ENCODE assay signal across 21 cellular contexts in the genomic region with DNA sequence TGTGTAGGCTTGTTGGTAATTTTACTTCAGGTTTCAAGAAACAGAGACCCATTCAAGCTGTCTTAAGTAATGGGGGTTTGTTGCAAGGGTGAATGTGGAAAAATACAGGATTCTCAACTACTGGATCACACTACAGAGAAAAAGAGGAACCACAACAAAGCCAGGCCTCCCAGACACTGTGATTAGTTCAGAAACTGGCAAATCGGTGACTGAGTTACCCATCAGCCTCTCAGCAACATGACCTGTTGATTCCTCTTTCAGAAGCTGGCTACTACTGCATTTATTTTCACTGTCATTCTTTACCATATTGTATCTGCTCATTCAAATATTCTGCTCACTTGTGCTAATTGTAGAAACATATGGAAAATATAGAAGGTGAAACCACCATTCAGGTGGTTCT. TPM values are rescaled to one million over a fixed set of nuclear protein-coding genes. Genes with fewer than 3 reads are reported as not detected.
A peak's percentile ranks its signal among the peaks of the same experiment; 100 is the strongest.
DNase-seq lines count a peak whose midpoint lies in the region; ATAC-seq, FAIRE-seq and TF ChIP-seq lines count a peak whose summit lies in the region.
"Had no signal": no experiment of that assay in that cellular context is flagged by ENCODE, and none has a peak within 500 bp of the region (broad histone marks: within the 10 kb centered on the region; RNA-seq: fewer than 3 reads in every experiment).

No MANE protein-coding gene starts in this region.

- no peaks in the 10 kb centered on the region for H3K27me3 ChIP-seq in GM12878 (replicated peaks in 1 of 2; ENCODE audit: control insufficient read depth in 2 of 2, insufficient read depth in 2 of 2, low read length in 1 of 2)
- H3K27me3 ChIP-seq: body of pancreas, SJSA1 had no signal

- no peaks in the 10 kb centered on the region for H3K4me1 Mint-ChIP-seq in activated CD8-positive, alpha-beta T cell treated with anti-CD3 and anti-CD28 coated beads, Interleukin-2, amount 10 ng/mL, durations not matched to agents 7 days and 5 days (ENCODE audit: low read depth)
- H3K4me1 Mint-ChIP-seq: activated CD4-positive, alpha-beta T cell treated with anti-CD3 and anti-CD28 coated beads, Interleukin-2, amount 10 ng/mL, durations not matched to agents 7 days and 5 days; CD4-positive, CD25-positive, alpha-beta regulatory T cell; stimulated activated naive CD8-positive, alpha-beta T cell treated with anti-CD3 and anti-CD28 coated beads, Interleukin-15, amount 100 ng/mL, for 72 hours had no signal

- no peak overlapping the region for H3K4me3 Mint-ChIP-seq in activated CD8-positive, alpha-beta T cell treated with anti-CD3 and anti-CD28 coated beads, Interleukin-2, amount 10 ng/mL, durations not matched to agents 7 days and 5 days
- H3K4me3 Mint-ChIP-seq: activated CD4-positive, alpha-beta T cell treated with anti-CD3 and anti-CD28 coated beads, Interleukin-2, amount 10 ng/mL, durations not matched to agents 7 days and 5 days; activated naive CD8-positive, alpha-beta T cell; activated T-cell treated with anti-CD3 and anti-CD28 coated beads, Interleukin-2, amount 50 U/mL, for 4 hours; CD4-positive, CD25-positive, alpha-beta regulatory T cell; stimulated activated naive CD8-positive, alpha-beta T cell treated with anti-CD3 and anti-CD28 coated beads, Interleukin-15, amount 100 ng/mL, for 72 hours had no signal

- BruUV-seq in GM12878 (replicated peaks; lab: Mats Ljungman, UMichigan) = no TSS peak

- H3K27me3 Mint-ChIP-seq in activated CD8-positive, alpha-beta T cell treated with anti-CD3 and anti-CD28 coated beads, Interleukin-2, amount 10 ng/mL, durations not matched to agents 7 days and 5 days (ENCODE audit: low read depth) = peaks cover 3% of the 10 kb centered on the region
- H3K27me3 Mint-ChIP-seq: stimulated activated naive CD8-positive, alpha-beta T cell treated with anti-CD3 and anti-CD28 coated beads, Interleukin-15, amount 100 ng/mL, for 72 hours had no signal

- POLR2A ChIA-PET in HEK293 (lab: Yijun Ruan, JAX) = no interaction called here
- POLR2A ChIA-PET in GM12878 (lab: Charles Lee) = no interaction called here
- POLR2A ChIA-PET in activated CD8-positive, alpha-beta T cell treated with anti-CD3 and anti-CD28 coated beads, Interleukin-2, amount 10 ng/mL, durations not matched to agents 7 days and 5 days (lab: Charles Lee) = no interaction called here

- no peak for TF ChIP-seq RAD21 in GM12878 (IDR thresholded peaks at IDR 0.05; ENCODE audit: insufficient read depth, low read depth, low read length)

- intact Hi-C loops in GM12878 (cut with micrococcal nuclease; ENCODE audit: unreplicated experiment) = no loop called here

- no peak overlapping the region for H3K27ac ChIP-seq in HEK293 (ENCODE audit: extremely low read depth, low read depth, low read length)
- no peak overlapping the region for H3K27ac ChIP-seq in GM12878 (ENCODE audit: control insufficient read depth, insufficient read depth)
- H3K27ac ChIP-seq: body of pancreas, SJSA1 had no signal

- RAD21 ChIA-PET in GM12878 (lab: Charles Lee; ENCODE audit: unreplicated experiment) = interaction anchor here (1.4 kb wide), 1 partner anchor 46 kb away, joined by 4 read pairs; no protein-coding TSS in a partner anchor

- FAIRE-seq in GM12878 (lab: Jason Lieb, UNC) = no peak

- no peaks in the 10 kb centered on the region for H4K20me1 ChIP-seq in GM12878 (ENCODE audit: control insufficient read depth, insufficient read depth)

- no peaks in the 10 kb centered on the region for H3K79me2 ChIP-seq in GM12878 (ENCODE audit: control insufficient read depth, insufficient read depth, low read length)

- H3K36me3 ChIP-seq in HEK293 (ENCODE audit: control insufficient read depth in 2 of 2, insufficient read depth in 1 of 2, low read length in 2 of 2) (no peaks in the 10 kb centered on the region), GM12878 (ENCODE audit: control insufficient read depth in 2 of 2, insufficient read depth in 2 of 2, low read length in 1 of 2) (no peaks in the 10 kb centered on the region)
- H3K36me3 ChIP-seq: SJSA1 had no signal

- DNase-seq in AML-193 (lab: John Stamatoyannopoulos, UW) = peak; percentile 16 to 27
- peak; percentile 70 for DNase-seq in NOMO-1 treated with DMSO at 0.1 percent for 48 hours (lab: John Stamatoyannopoulos, UW; ENCODE audit: unreplicated experiment)
- DNase-seq in GM12878 (ENCODE audit: low read depth, low spot score) = no peak
- no peak for DNase-seq in NCI-H146 treated with DMSO at 0.1 percent for 48 hours (lab: John Stamatoyannopoulos, UW; ENCODE audit: unreplicated experiment)
- DNase-seq in DMS 273 (lab: John Stamatoyannopoulos, UW; ENCODE audit: unreplicated experiment) = no peak
- no peak for DNase-seq in left lobe of liver (ENCODE audit: low spot score)
- no peak for DNase-seq in activated CD8-positive, alpha-beta T cell treated with anti-CD3 and anti-CD28 coated beads, Interleukin-2, amount 10 ng/mL, durations not matched to agents 7 days and 5 days
- DNase-seq: 8988T; activated CD4-positive, alpha-beta T cell treated with anti-CD3 and anti-CD28 coated beads, Interleukin-2, amount 10 ng/mL, durations not matched to agents 7 days and 5 days; activated T-cell treated with anti-CD3 and anti-CD28 coated beads, Interleukin-2, amount 50 U/mL, for 4 hours; CD4-positive, CD25-positive, alpha-beta regulatory T cell; DMS79; GOT3; IMR-90; NCI-H1417; stimulated activated naive CD8-positive, alpha-beta T cell treated with anti-CD3 and anti-CD28 coated beads, Interleukin-15, amount 100 ng/mL, for 72 hours; T1000 had no signal

- in situ Hi-C loops in GM12878 (cut with MboI) = no loop called here

- H3K27ac Mint-ChIP-seq in activated CD8-positive, alpha-beta T cell treated with anti-CD3 and anti-CD28 coated beads, Interleukin-2, amount 10 ng/mL, durations not matched to agents 7 days and 5 days = no peak overlapping the region
- H3K27ac Mint-ChIP-seq: activated CD4-positive, alpha-beta T cell treated with anti-CD3 and anti-CD28 coated beads, Interleukin-2, amount 10 ng/mL, durations not matched to agents 7 days and 5 days; activated naive CD8-positive, alpha-beta T cell; CD4-positive, CD25-positive, alpha-beta regulatory T cell had no signal

- no peak overlapping the region for H2AFZ ChIP-seq in GM12878 (ENCODE audit: control insufficient read depth, low read depth, low read length)

- H3K4me1 ChIP-seq in HEK293 (ENCODE audit: control insufficient read depth, insufficient read depth, low read length) = no peaks in the 10 kb centered on the region
- no peaks in the 10 kb centered on the region for H3K4me1 ChIP-seq in GM12878 (ENCODE audit: control insufficient read depth, insufficient read depth, low read length)
- H3K4me1 ChIP-seq: body of pancreas had no signal

- SMC1A ChIA-PET in GM12878 (lab: Charles Lee; ENCODE audit: uncharacterized antibody, unreplicated experiment) = interaction anchor here (1.2 to 2.4 kb wide), 2 partner anchors 9 to 102 kb away, joined by 5 to 10 read pairs; no protein-coding TSS in a partner anchor

- H3K9ac ChIP-seq in GM12878 (ENCODE audit: control insufficient read depth, insufficient read depth, low read length) = no peak overlapping the region

- CTCF ChIA-PET in HEK293 (lab: Yijun Ruan, JAX) (interaction anchor here (0.8 to 1.6 kb wide), 2 partner anchors 10 to 103 kb away, joined by 3 to 6 read pairs; no protein-coding TSS in a partner anchor), GM12878 (lab: Yijun Ruan, JAX) (interaction anchor here (1.0 to 3.9 kb wide), 4 partner anchors 10 to 102 kb away, joined by 3 to 16 read pairs (median 5); no protein-coding TSS in a partner anchor)
- CTCF ChIA-PET in activated CD8-positive, alpha-beta T cell treated with anti-CD3 and anti-CD28 coated beads, Interleukin-2, amount 10 ng/mL, durations not matched to agents 7 days and 5 days (lab: Charles Lee) = no interaction called here

- no peak for TF ChIP-seq POLR2A in GM12878 (IDR thresholded peaks at IDR 0.05; ENCODE audit: low read depth, low read length)

- H3K36me3 Mint-ChIP-seq in activated CD8-positive, alpha-beta T cell treated with anti-CD3 and anti-CD28 coated beads, Interleukin-2, amount 10 ng/mL, durations not matched to agents 7 days and 5 days (ENCODE audit: low read depth) = no peaks in the 10 kb centered on the region
- H3K36me3 Mint-ChIP-seq: CD4-positive, CD25-positive, alpha-beta regulatory T cell had no signal

- H3K4me3 ChIP-seq in HEK293 (ENCODE audit: low read depth, low read length) (no peak overlapping the region), GM12878 (no peak overlapping the region)
- H3K4me3 ChIP-seq: body of pancreas, SJSA1 had no signal

- no peak for TF ChIP-seq EP300 in GM12878 (IDR thresholded peaks at IDR 0.05; ENCODE audit: borderline replicate concordance in 1 of 2, control insufficient read depth in 1 of 2, low read depth in 2 of 2, low read length in 2 of 2)

- 0% methylated on average over 1 of the region's 1 CpG for WGBS in GM12878 (ENCODE audit: insufficient coverage, insufficient replicate concordance, low lambda C conversion rate, missing lambda C conversion rate)

- no peaks in the 10 kb centered on the region for H3K9me3 Mint-ChIP-seq in activated CD8-positive, alpha-beta T cell treated with anti-CD3 and anti-CD28 coated beads, Interleukin-2, amount 10 ng/mL, durations not matched to agents 7 days and 5 days (ENCODE audit: insufficient read depth)
- H3K9me3 Mint-ChIP-seq: activated CD4-positive, alpha-beta T cell treated with anti-CD3 and anti-CD28 coated beads, Interleukin-2, amount 10 ng/mL, durations not matched to agents 7 days and 5 days; activated T-cell treated with anti-CD3 and anti-CD28 coated beads, Interleukin-2, amount 50 U/mL, for 4 hours; stimulated activated naive CD8-positive, alpha-beta T cell treated with anti-CD3 and anti-CD28 coated beads, Interleukin-15, amount 100 ng/mL, for 72 hours had no signal

- H3K4me2 ChIP-seq in GM12878 (ENCODE audit: control insufficient read depth, insufficient read depth) = no peak overlapping the region

- TF ChIP-seq CTCF in HEK293 (tag by site-specific recombination; IDR thresholded peaks at IDR 0.05) (no peak), GM12878 (IDR thresholded peaks at IDR 0.05 in 2 of 3, conservative IDR thresholded peaks at IDR 0.05 in 1 of 3; ENCODE audit: control insufficient read depth in 2 of 3, extremely low read depth in 1 of 3, insufficient read depth in 1 of 3, low read depth in 3 of 3, low read length in 3 of 3) (no peak)

- H3K9me3 ChIP-seq in HEK293 (ENCODE audit: control insufficient read depth, insufficient read depth, low read depth, low read length) (no peaks in the 10 kb centered on the region), GM12878 (replicated peaks; ENCODE audit: control insufficient read depth, insufficient read depth, low read length) (no peaks in the 10 kb centered on the region)
- H3K9me3 ChIP-seq: body of pancreas, SJSA1 had no signal

- ATAC-seq in GM12878 (peak; percentile 89), left lobe of liver (no peak)
- ATAC-seq in activated CD8-positive, alpha-beta T cell treated with anti-CD3 and anti-CD28 coated beads, Interleukin-2, amount 10 ng/mL, durations not matched to agents 7 days and 5 days = no peak
- ATAC-seq: activated T-cell treated with anti-CD3 and anti-CD28 coated beads, Interleukin-2, amount 50 U/mL, for 4 hours; body of pancreas; stimulated activated naive CD8-positive, alpha-beta T cell treated with anti-CD3 and anti-CD28 coated beads, Interleukin-15, amount 100 ng/mL, for 72 hours had no signal

RNA-seq across cellular contexts. Expression of a gene that starts 16.0 kb away (rescaled TPM):
- 6.8 and 7.9 TPM in 2 replicates for total RNA-seq in GM12878 (2013; cell fraction: nucleolus; rRNA removed)
- total RNA-seq in GM12878 (2014; rRNA removed) = 9.1 and 11.9 TPM in 2 replicates
- total RNA-seq in GM12878 (2014; rRNA removed; fragmentation: Illumina TruSeq; extraction: Trizol) = 4.0 TPM in 2 replicates
- total RNA-seq in GM12878 (2021) = 19.3 and 20.7 TPM in 2 replicates
- 3.4 TPM for polyA plus RNA-seq in GM12878 (2011; ENCODE audit: low read depth)
- 5.0 and 5.7 TPM in 2 replicates for polyA plus RNA-seq in GM12878 (2011; rRNA removed)
- 4.3 and 4.6 TPM in 2 replicates for polyA plus RNA-seq in GM12878 (2011; cell fraction: cytosol; rRNA removed)
- 4.0 and 5.7 TPM in 2 replicates for polyA plus RNA-seq in GM12878 (2011; cell fraction: nucleus; rRNA removed)
- polyA plus RNA-seq in GM12878 (2012) = 5.3 and 10.2 TPM in 2 replicates
- polyA plus RNA-seq in GM12878 (2014; fragmentation: Illumina TruSeq; extraction: Trizol) = 3.7 and 5.2 TPM in 2 replicates
- 1 to 10 TPM; 1.1 to 2.6 TPM for polyA plus RNA-seq in GM12878 (2014; fragmentation: Nextera tagmentation; extraction: Ambion mirVana)
- polyA plus RNA-seq in GM12878 (2014; rRNA removed) = 9.4 and 10.7 TPM in 2 replicates
- polyA plus RNA-seq in GM12878 (2016; fragmentation: Nextera tagmentation; extraction: Ambion mirVana) = 1 to 10 TPM; 1.1 to 2.5 TPM
- 1.5 and 1.9 TPM in 2 replicates for polyA minus RNA-seq in GM12878 (2011; rRNA and poly(A)+ RNA removed)
- 2.7 and 4.3 TPM in 2 replicates for polyA minus RNA-seq in GM12878 (2011; cell fraction: cytosol; rRNA and poly(A)+ RNA removed)
- polyA minus RNA-seq in GM12878 (2011; cell fraction: nucleus; rRNA and poly(A)+ RNA removed) = 2.7 and 5.5 TPM in 2 replicates
- total RNA-seq in left lobe of liver = 15.2 TPM
- 10 to 100 TPM; 16.6 to 17.8 TPM for total RNA-seq in activated CD8-positive, alpha-beta T cell treated with anti-CD3 and anti-CD28 coated beads, Interleukin-2, amount 10 ng/mL, durations not matched to agents 7 days and 5 days

Comparison
In these comparisons a context has a peak if more than half of its experiments do, and no peak if none do; other contexts are left out.
1. DNase-seq: peak in AML-193 (2 of 2) and NOMO-1 treated with DMSO at 0.1 percent for 48 hours (single experiment); none in GM12878 (single experiment), NCI-H146 treated with DMSO at 0.1 percent for 48 hours (single experiment), DMS 273 (single experiment), left lobe of liver (single experiment) and activated CD8-positive, alpha-beta T cell treated with anti-CD3 and anti-CD28 coated beads, Interleukin-2, amount 10 ng/mL, durations not matched to agents 7 days and 5 days (single experiment).